8 cellular contexts compared by ENCODE assay signal in the genomic region with DNA sequence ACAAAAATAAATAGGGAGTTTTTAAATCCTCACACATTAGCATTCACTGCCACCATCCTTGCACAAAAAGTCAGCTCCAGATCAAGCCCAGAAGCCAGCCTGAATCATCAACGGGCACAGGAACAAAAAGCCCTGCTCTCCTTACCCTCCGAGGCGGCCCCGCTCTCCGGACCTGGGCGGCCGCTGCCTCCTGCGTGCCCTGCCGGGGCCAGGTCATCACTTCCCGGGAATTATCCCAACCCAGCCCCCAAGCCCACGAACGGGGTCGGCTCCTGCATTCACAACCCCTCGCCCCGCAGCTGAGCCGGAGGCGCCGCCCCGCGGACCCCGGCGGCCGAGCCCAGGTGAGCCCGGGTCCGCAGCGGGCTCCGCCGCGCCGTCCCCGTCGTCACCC. TPM values are rescaled to one million over a fixed set of nuclear protein-coding genes. Genes with fewer than 3 reads are reported as not detected.
DNase-seq lines count a peak whose midpoint lies in the region; ATAC-seq and TF ChIP-seq lines count a peak whose summit lies in the region.

No MANE protein-coding gene starts in this region.

- POLR2A ChIA-PET in A673 (lab: Charles Lee; ENCODE audit: low non-redundant PET) = no interaction called here

- H3K4me1 ChIP-seq in A673 (ENCODE audit: insufficient read depth, low read length, poor library complexity, severe bottlenecking) (peaks cover 10% of the 10 kb centered on the region), adrenal gland (replicated peaks in 1 of 2) (peaks cover 36 to 58% of the 10 kb centered on the region in 2 donors), thoracic aorta (ENCODE audit: control insufficient read depth in 1 of 2, low read depth in 2 of 2) (peaks cover 29 to 30% of the 10 kb centered on the region in 2 donors)

- H3K27ac ChIP-seq in A673 (ENCODE audit: low read depth, low read length, poor library complexity, severe bottlenecking) = peak overlapping the region; percentile 98
- H3K27ac ChIP-seq in adrenal gland = peak overlapping the region; percentile 93 to 100 (median 100)
- H3K27ac ChIP-seq in thoracic aorta = peak overlapping the region; percentile 93 to 98

- 0 to 1% (median 0%) methylated on average over 1 to 32 of the region's 32 CpGs for WGBS in adrenal gland, 4 donors

- H3K36me3 ChIP-seq in A673 (ENCODE audit: insufficient read depth, low read length, poor library complexity, severe bottlenecking) = peaks cover 32% of the 10 kb centered on the region
- peaks cover 20% of the 10 kb centered on the region for H3K36me3 ChIP-seq in H7 (replicated peaks; ENCODE audit: control insufficient read depth, insufficient read depth, low read length)
- peaks cover 0 to 33% of the 10 kb centered on the region in 2 donors for H3K36me3 ChIP-seq in adrenal gland (replicated peaks in 1 of 2)
- H3K36me3 ChIP-seq in kidney epithelial cell (ENCODE audit: control insufficient read depth, insufficient read depth, low read length) = no peaks in the 10 kb centered on the region
- H3K36me3 ChIP-seq in thoracic aorta = peaks cover 24% of the 10 kb centered on the region

- in situ Hi-C loops in ACHN (cut with HindIII; ENCODE audit: low pct_ligation_motif_present, low pct_unique_long_range_greater_than_20kb, low sequenced_read_pairs) = no loop called here

- H3K9me3 ChIP-seq in A673 (ENCODE audit: low read depth, low read length, poor library complexity, severe bottlenecking) (no peaks in the 10 kb centered on the region), adrenal gland (replicated peaks in 1 of 3) (no peaks in the 10 kb centered on the region), thoracic aorta (no peaks in the 10 kb centered on the region)

- peak overlapping the region; percentile 96 for H3K4me3 ChIP-seq in A673 (ENCODE audit: low read depth, low read length, poor library complexity, severe bottlenecking)
- peak overlapping the region; percentile 98 for H3K4me3 ChIP-seq in H7 (ENCODE audit: insufficient read depth, low read depth, low read length)
- H3K4me3 ChIP-seq in adrenal gland = peak overlapping the region; percentile 84 to 98 (median 88)
- H3K4me3 ChIP-seq in kidney epithelial cell (ENCODE audit: low read depth, low read length) = peak overlapping the region; percentile 98
- H3K4me3 ChIP-seq in thoracic aorta = peak overlapping the region; percentile 82

- H3K27me3 ChIP-seq in A673 (replicated peaks; ENCODE audit: insufficient read depth, low read depth, low read length, poor library complexity) = no peaks in the 10 kb centered on the region
- H3K27me3 ChIP-seq in H7 (ENCODE audit: control insufficient read depth, insufficient read depth, low read length) = no peaks in the 10 kb centered on the region
- no peaks in the 10 kb centered on the region for H3K27me3 ChIP-seq in adrenal gland
- H3K27me3 ChIP-seq in kidney epithelial cell (ENCODE audit: control insufficient read depth, insufficient read depth, low read length) = no peaks in the 10 kb centered on the region
- H3K27me3 ChIP-seq in thoracic aorta (replicated peaks; ENCODE audit: insufficient read depth) = no peaks in the 10 kb centered on the region

- peak in 1 of 2 donors; percentile 6 for TF ChIP-seq POLR2A in adrenal gland (IDR thresholded peaks at IDR 0.05)

- intact Hi-C loops in A673 (cut with micrococcal nuclease; ENCODE audit: unreplicated experiment) = no loop called here
- intact Hi-C loops in adrenal gland (cut with DNase I) = no loop called here

- CTCF ChIA-PET in A673 (lab: Charles Lee) = interaction anchor here (1.1 kb wide), 1 partner anchor 11 kb away, joined by 3 read pairs; no protein-coding TSS in a partner anchor

- no peak for ATAC-seq in thoracic aorta (ENCODE audit: insufficient number of reproducible peaks, low FRiP score, low read depth)

- BruUV-seq in A673 (replicated peaks; lab: Mats Ljungman, UMichigan) = no TSS peak

- no peak for TF ChIP-seq CTCF in A673 (conservative IDR thresholded peaks at IDR 0.05; ENCODE audit: low read depth, low read length)
- TF ChIP-seq CTCF in adrenal gland (IDR thresholded peaks at IDR 0.05) = no peak
- no peak for TF ChIP-seq CTCF in kidney epithelial cell (IDR thresholded peaks at IDR 0.05; ENCODE audit: insufficient read depth, low read length, poor library complexity, severe bottlenecking)
- TF ChIP-seq CTCF in thoracic aorta (IDR thresholded peaks at IDR 0.05) = no peak

- DNase-seq in A673 (ENCODE audit: low spot score) (no peak), H7 (no peak), adrenal gland (peak in 4 of 7 donors; percentile 57 to 66 (median 60)), kidney epithelial cell (ENCODE audit: low read depth) (no peak), thoracic aorta (ENCODE audit: low spot score) (no peak), ACHN (no peak), NCI-H1092 (lab: John Stamatoyannopoulos, UW) (no peak)
- no peak for DNase-seq in stimulated activated CD4-positive, alpha-beta T cell treated with anti-CD3 and anti-CD28 coated beads, Interleukin-1b, Interleukin-23, amount 100 ng/mL, for 48 hours

RNA-seq across cellular contexts. Expression of a gene that starts 0.8 kb away (rescaled TPM):
- total RNA-seq in A673 (2021) = 105 and 122 TPM in 2 replicates
- total RNA-seq in H7 (2014; rRNA removed; shearing (Covaris generic)) = 44.6 and 46.9 TPM in 2 replicates
- 100 to 1,000 TPM in 6 of 8 donors, 10 to 100 TPM in 2; 86.9 to 208 (median 123) TPM for total RNA-seq in adrenal gland
- polyA plus RNA-seq in adrenal gland = 100 to 1,000 TPM in 1 of 3 donors, 10 to 100 TPM in 2; 42.5 to 192 (median 45.5) TPM
- total RNA-seq in kidney epithelial cell = 58.1 and 64.7 TPM in 2 replicates
- 10 to 100 TPM; 50.1 to 50.6 TPM for total RNA-seq in thoracic aorta

RNA-seq across cellular contexts. Expression of a gene that starts 12.0 kb away (rescaled TPM):
- total RNA-seq in A673 (2021) (189 and 203 TPM in 2 replicates), adrenal gland (100 to 1,000 TPM; 142 to 282 (median 212) TPM), kidney epithelial cell (52.8 and 55.0 TPM in 2 replicates), thoracic aorta (10 to 100 TPM; 35.6 to 37.6 TPM)
- total RNA-seq in H7 (2014; rRNA removed; shearing (Covaris generic)) = 88.2 and 99.4 TPM in 2 replicates
- 100 to 1,000 TPM; 212 to 610 (median 550) TPM for polyA plus RNA-seq in adrenal gland

RNA-seq across cellular contexts. Expression of a gene that starts 21.5 kb away (rescaled TPM):
- 59.4 and 61.7 TPM in 2 replicates for total RNA-seq in A673 (2021)
- total RNA-seq in H7 (2014; rRNA removed; shearing (Covaris generic)) = 97.8 and 116 TPM in 2 replicates
- total RNA-seq in adrenal gland = 10 to 100 TPM; 52.2 to 69.9 (median 61.2) TPM
- 10 to 100 TPM; 26.6 to 85.7 (median 74.3) TPM for polyA plus RNA-seq in adrenal gland
- total RNA-seq in kidney epithelial cell = 188 and 222 TPM in 2 replicates
- total RNA-seq in thoracic aorta = 10 to 100 TPM; 56.4 to 77.8 TPM

RNA-seq across cellular contexts. Expression of a gene that starts 42.3 kb away (rescaled TPM):
- total RNA-seq in A673 (2021) = 0.72 TPM in 1 of 2 replicates, not detected in the other
- total RNA-seq in H7 (2014; rRNA removed; shearing (Covaris generic)) = 0.22 and 0.35 TPM in 2 replicates
- total RNA-seq in adrenal gland = 1 to 10 TPM; 2.0 to 9.8 (median 4.0) TPM
- 1 to 10 TPM in 2 of 3 donors, not detected in 1; 1.9 to 4.8 TPM for polyA plus RNA-seq in adrenal gland
- total RNA-seq in kidney epithelial cell = 5.5 and 6.9 TPM in 2 replicates
- 1 to 10 TPM in 1 of 2 donors, not detected in 1; 2.8 TPM for total RNA-seq in thoracic aorta

RNA-seq across cellular contexts. Expression of a gene that starts 54.4 kb away (rescaled TPM):
- total RNA-seq in A673 (2021) (180 and 196 TPM in 2 replicates), adrenal gland (100 to 1,000 TPM; 170 to 658 (median 300) TPM), kidney epithelial cell (350 and 363 TPM in 2 replicates), thoracic aorta (100 to 1,000 TPM; 179 to 251 TPM)
- total RNA-seq in H7 (2014; rRNA removed; shearing (Covaris generic)) = 332 and 343 TPM in 2 replicates
- polyA plus RNA-seq in adrenal gland = 100 to 1,000 TPM in 2 of 3 donors, 10 to 100 TPM in 1; 19.1 to 848 (median 637) TPM

Comparison
In these comparisons a context has a peak if more than half of its experiments do, and no peak if none do; other contexts are left out.
1. DNase-seq: peak in adrenal gland (4 of 7); none in A673 (single experiment), H7 (single experiment), kidney epithelial cell (single experiment), thoracic aorta (single experiment), stimulated activated CD4-positive, alpha-beta T cell treated with anti-CD3 and anti-CD28 coated beads, Interleukin-1b, Interleukin-23, amount 100 ng/mL, for 48 hours (single experiment), ACHN (single experiment) and NCI-H1092 (single experiment).
2. Peak in every context shown above with its lines, with median percentiles within 50 percentile points of each other: H3K27ac ChIP-seq and H3K4me3 ChIP-seq.